Comparison of ENCODE assay signal across 8 cellular contexts in the genomic region with DNA sequence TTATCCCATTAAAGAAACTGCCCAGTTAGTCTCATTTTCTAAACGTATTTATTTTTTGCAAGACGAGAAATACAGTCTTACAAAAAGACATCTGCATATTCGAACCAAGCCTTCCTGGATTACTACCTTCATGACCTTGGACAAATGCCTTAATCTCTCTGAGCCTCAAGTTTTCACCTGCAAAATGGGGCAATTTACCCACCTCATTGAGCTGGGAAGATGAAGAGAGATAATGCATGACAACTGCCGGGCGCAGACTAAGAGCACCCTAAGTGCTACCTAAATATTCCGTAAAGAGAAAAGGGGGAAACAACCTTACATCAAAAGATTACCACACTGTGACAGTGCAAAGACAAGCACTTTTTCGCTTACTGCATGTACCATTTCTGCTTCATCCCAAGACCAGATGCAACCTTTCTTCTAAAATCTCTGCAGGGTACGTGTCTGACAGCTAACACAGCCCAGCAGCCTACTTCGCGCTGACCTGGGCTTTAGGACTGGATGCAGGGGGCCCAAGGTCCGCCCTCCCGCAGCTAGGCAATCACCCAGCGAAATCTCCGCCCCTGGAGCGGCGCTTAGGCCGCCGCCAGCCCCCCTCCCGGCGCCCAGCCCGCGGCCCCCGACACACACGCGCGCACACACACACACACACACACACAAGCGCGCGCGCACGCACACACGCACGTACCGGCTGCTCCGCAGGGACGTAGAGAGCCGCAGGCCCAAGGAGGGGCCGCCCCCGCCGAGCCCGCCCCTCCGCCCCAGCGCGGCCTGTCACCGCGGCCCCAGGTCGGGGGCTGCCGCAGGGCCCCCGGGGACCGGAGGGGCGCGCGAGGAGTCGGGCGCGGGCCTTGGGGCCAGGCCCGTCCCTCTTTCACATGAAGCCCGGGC. TPM values are rescaled to one million over a fixed set of nuclear protein-coding genes. Genes with fewer than 3 reads are reported as not detected.
DNase-seq lines count a peak whose midpoint lies in the region; ATAC-seq and TF ChIP-seq lines count a peak whose summit lies in the region.

No MANE protein-coding gene starts in this region.

- peak overlapping the region; percentile 86 for H2AFZ ChIP-seq in SU-DHL-6 (ENCODE audit: low read depth, low read length, severe bottlenecking)

- H3K27me3 ChIP-seq in SU-DHL-6 (ENCODE audit: low read length): no peaks in the 10 kb centered on the region
- no peaks in the 10 kb centered on the region for H3K27me3 ChIP-seq in heart left ventricle
- H3K27me3 ChIP-seq in transverse colon: no peaks in the 10 kb centered on the region

- no peaks in the 10 kb centered on the region; the same call in 1 of the 2 replicates for H4K20me1 ChIP-seq in SU-DHL-6 (ENCODE audit: low read depth, low read length)

- H3K9me3 ChIP-seq in SU-DHL-6 (ENCODE audit: insufficient read depth, low read length) (no peaks in the 10 kb centered on the region), heart left ventricle (no peaks in the 10 kb centered on the region), transverse colon (no peaks in the 10 kb centered on the region)

- TF ChIP-seq CTCF in SU-DHL-6 (IDR thresholded peaks at IDR 0.05; ENCODE audit: insufficient read depth, low read length, poor library complexity, severe bottlenecking): no peak
- no peak for TF ChIP-seq CTCF in heart left ventricle (IDR thresholded peaks at IDR 0.05)
- no peak for TF ChIP-seq CTCF in transverse colon (IDR thresholded peaks at IDR 0.05)

- H3K36me3 ChIP-seq in SU-DHL-6 (ENCODE audit: low read length) (no peaks in the 10 kb centered on the region; the same call in 1 of the 2 replicates), heart left ventricle (no peaks in the 10 kb centered on the region), transverse colon (no peaks in the 10 kb centered on the region)

- H3K4me1 ChIP-seq in heart left ventricle: peaks cover 0 to 66% (median 40%) of the 10 kb centered on the region in 12 donors
- H3K4me1 ChIP-seq in transverse colon: peaks cover 10 to 49% (median 21%) of the 10 kb centered on the region in 4 donors

- peak overlapping the region; percentile 83 for H3K4me2 ChIP-seq in SU-DHL-6 (ENCODE audit: low read depth, low read length, poor library complexity, severe bottlenecking)

- peaks cover 49% of the 10 kb centered on the region for H3K79me2 ChIP-seq in SU-DHL-6 (ENCODE audit: insufficient read depth, low read length)

- TF ChIP-seq EP300 in transverse colon (IDR thresholded peaks at IDR 0.05; ENCODE audit: low read depth): no peak

- WGBS in heart left ventricle, 4 donors: 0 to 1% (median 1%) methylated on average over 19 to 58 of the region's 58 CpGs
- 0% methylated on average over 7 to 17 of the region's 58 CpGs for WGBS in transverse colon (ENCODE audit: low coverage in 1 of 2), 2 donors

- TF ChIP-seq POLR2A in heart left ventricle (IDR thresholded peaks at IDR 0.05) (no peak), transverse colon (IDR thresholded peaks at IDR 0.05) (no peak)

- intact Hi-C loops in heart left ventricle (cut with DNase I) (no loop called here), transverse colon (cut with DNase I; ENCODE audit: low total_unique reads) (no loop called here)

- H3K4me3 ChIP-seq in SU-DHL-6 (ENCODE audit: insufficient read depth, low read length, poor library complexity, severe bottlenecking): peak overlapping the region; percentile 85
- H3K4me3 ChIP-seq in heart left ventricle: peak overlapping the region; percentile 82 to 100 (median 99)
- peak overlapping the region; percentile 80 to 95 (median 84) for H3K4me3 ChIP-seq in transverse colon

- H3K9ac ChIP-seq in SU-DHL-6 (ENCODE audit: low read length): peak overlapping the region; percentile 98

- in situ Hi-C loops in transverse colon (cut with MboI; ENCODE audit: low pct_ligation_motif_present in 1 of 4, low pct_unique_long_range_greater_than_20kb in 1 of 4, low sequenced_read_pairs in 3 of 4): no loop called here

- ATAC-seq in HG02588 (IDR thresholded peaks at IDR 0.05; ENCODE audit: unreplicated experiment) (peak; percentile 67), heart left ventricle (peak; percentile 62 to 91 (median 84))

- H3K27ac ChIP-seq in SU-DHL-6 (ENCODE audit: low read depth, low read length): peak overlapping the region; percentile 92
- peak overlapping the region; percentile 100 for H3K27ac ChIP-seq in heart left ventricle
- peak overlapping the region; percentile 99 to 100 (median 100) for H3K27ac ChIP-seq in transverse colon

- peaks cover 26% of the 10 kb centered on the region for H3F3A ChIP-seq in SU-DHL-6 (ENCODE audit: insufficient read depth)

- DNase-seq in GM04504 (ENCODE audit: low read depth) (peak; percentile 62), NCI-H1092 treated with DMSO at 0.1 percent for 48 hours (lab: John Stamatoyannopoulos, UW) (peak; percentile 58), heart left ventricle (peak; percentile 87 to 93 (median 88)), pons (ENCODE audit: low spot score) (peak; percentile 80), transverse colon (peak; percentile 84)
- peak; percentile 38 for DNase-seq in activated naive CD8-positive, alpha-beta T cell treated with anti-CD3 and anti-CD28 coated beads, Interleukin-2, amount 50 U/mL, for 16 hours (ENCODE audit: low read depth, low spot score)

- no peaks in the 10 kb centered on the region for H3K9me2 ChIP-seq in SU-DHL-6 (replicated peaks; ENCODE audit: insufficient read depth, low read length)

RNA-seq across cellular contexts. Expression of gene MAP3K2, which starts 0.8 kb away (rescaled TPM):
- total RNA-seq in heart left ventricle (10 to 100 TPM; 19.1 to 37.6 (median 26.1) TPM), transverse colon (10 to 100 TPM; 39.4 to 95.4 (median 72.9) TPM)
- 1 to 10 TPM; 4.0 to 7.5 TPM for polyA plus RNA-seq in heart left ventricle

RNA-seq across cellular contexts. Expression of gene PROC, which starts 31.2 kb away (rescaled TPM):
- total RNA-seq in heart left ventricle (not detected), transverse colon (1 to 10 TPM in 2 of 4 donors, not detected in 2; 2.9 to 3.0 TPM)
- polyA plus RNA-seq in heart left ventricle: not detected

Comparison
In these comparisons a context has a peak if more than half of its experiments do, and no peak if none do; other contexts are left out.
1. Peak in every context shown above with its lines: DNase-seq, ATAC-seq, H3K4me3 ChIP-seq and H3K27ac ChIP-seq.
2. DNase-seq: peak in every context shown above with its lines; median percentile 88 in heart left ventricle; 84 in transverse colon; 80 in pons; 62 in GM04504; 58 in NCI-H1092 treated with DMSO at 0.1 percent for 48 hours; 38 in activated naive CD8-positive, alpha-beta T cell treated with anti-CD3 and anti-CD28 coated beads, Interleukin-2, amount 50 U/mL, for 16 hours.